ENCODE assay signal across 19 cellular contexts in genomic region chr14:71625175-71625574, GRCh38.
DNase-seq lines count a peak whose midpoint lies in the region; ATAC-seq, FAIRE-seq and TF ChIP-seq lines count a peak whose summit lies in the region.
"Had no signal": no experiment of that assay in that cellular context is flagged by ENCODE, and none has a peak within 500 bp of the region (broad histone marks: within the 10 kb centered on the region; RNA-seq: fewer than 3 reads in every experiment).

No MANE protein-coding gene starts in this region.

- H3K79me2 ChIP-seq in K562 (ENCODE audit: control insufficient read depth, insufficient read depth, low read length), result no peaks in the 10 kb centered on the region
- peaks cover 7% of the 10 kb centered on the region for H3K79me2 ChIP-seq in smooth muscle cell (ENCODE audit: low read depth)
- peaks cover 43% of the 10 kb centered on the region for H3K79me2 ChIP-seq in osteoblast (ENCODE audit: insufficient read depth, low read length)

- CTCF ChIA-PET in MCF 10A (lab: Yijun Ruan, JAX), result no interaction called here
- CTCF ChIA-PET in K562 (lab: Yijun Ruan, JAX; ENCODE audit: low intra/inter-chr PET ratio), result no interaction called here

- ATAC-seq in K562 (no peak), HG03469 (IDR thresholded peaks at IDR 0.05; ENCODE audit: unreplicated experiment) (no peak)

- H3K4me2 ChIP-seq in K562 (ENCODE audit: insufficient read depth, low read length) (no peak overlapping the region), smooth muscle cell (peak overlapping the region; percentile 73), osteoblast (ENCODE audit: insufficient read depth, low read length) (no peak overlapping the region)

- intact Hi-C loops in MCF 10A (cut with micrococcal nuclease), result no loop called here
- intact Hi-C loops in breast epithelium (cut with DNase I; ENCODE audit: low total_unique reads), result no loop called here
- intact Hi-C loops in K562 (cut with micrococcal nuclease), result no loop called here

- BruUV-seq in MCF 10A (replicated peaks; lab: Mats Ljungman, UMichigan) (no TSS peak), K562 (replicated peaks; lab: Mats Ljungman, UMichigan) (no TSS peak)

- 100% methylated on average over 1 of the region's 6 CpGs for WGBS in K562 (ENCODE audit: insufficient coverage, low coverage, missing lambda C conversion rate)
- 82% methylated on average over 6 of the region's 6 CpGs for WGBS in smooth muscle cell (ENCODE audit: low lambda C conversion rate)

- no peak overlapping the region for H3K4me3 Mint-ChIP-seq in MCF 10A (ENCODE audit: unreplicated experiment)

- in situ Hi-C loops in K562 (cut with MboI), result no loop called here

- no peak for FAIRE-seq in K562 (lab: Jason Lieb, UNC)
- FAIRE-seq: GM12892, H1, RCC 7860 had no signal

- TF ChIP-seq CTCF in MCF 10A (IDR thresholded peaks at IDR 0.05; ENCODE audit: unreplicated experiment), result no peak
- no peak for TF ChIP-seq CTCF in breast epithelium (IDR thresholded peaks at IDR 0.05)
- TF ChIP-seq CTCF in K562 (IDR thresholded peaks at IDR 0.05 in 2 of 3, conservative IDR thresholded peaks at IDR 0.05 in 1 of 3; ENCODE audit: insufficient read depth in 2 of 3, low read depth in 1 of 3, low read length in 3 of 3), result no peak
- TF ChIP-seq CTCF in smooth muscle cell (IDR thresholded peaks at IDR 0.05; ENCODE audit: borderline replicate concordance, insufficient read depth, poor library complexity, severe bottlenecking), result no peak
- no peak for TF ChIP-seq CTCF in osteoblast (IDR thresholded peaks at IDR 0.05; ENCODE audit: extremely low read depth, low read depth, low read length)

- no peak for TF ChIP-seq RAD21 in K562 (CRISPR knock-in tag; conservative IDR thresholded peaks at IDR 0.05 in 1 of 2, IDR thresholded peaks at IDR 0.05 in 1 of 2)

- H2AFZ ChIP-seq in K562 (ENCODE audit: low read depth, low read length) (no peak overlapping the region), smooth muscle cell (ENCODE audit: low read depth) (no peak overlapping the region), osteoblast (ENCODE audit: low read length) (no peak overlapping the region)

- TF ChIP-seq POLR2A in breast epithelium (IDR thresholded peaks at IDR 0.05) (no peak), K562 (conservative IDR thresholded peaks at IDR 0.05) (no peak)

- H3K27ac Mint-ChIP-seq in MCF 10A (ENCODE audit: low read depth, unreplicated experiment), result no peak overlapping the region

- no peaks in the 10 kb centered on the region for H3K36me3 ChIP-seq in breast epithelium
- no peaks in the 10 kb centered on the region for H3K36me3 ChIP-seq in K562 (ENCODE audit: control insufficient read depth, insufficient read depth, low read length)
- H3K36me3 ChIP-seq in smooth muscle cell (ENCODE audit: low read depth), result peaks cover 6% of the 10 kb centered on the region
- peaks cover 40% of the 10 kb centered on the region for H3K36me3 ChIP-seq in osteoblast (ENCODE audit: insufficient read depth, low read length)

- H4K20me1 ChIP-seq in K562 (replicated peaks; ENCODE audit: control insufficient read depth, insufficient read depth, low read length) (no peaks in the 10 kb centered on the region), smooth muscle cell (ENCODE audit: low read depth) (no peaks in the 10 kb centered on the region), osteoblast (ENCODE audit: insufficient read depth, low read length) (no peaks in the 10 kb centered on the region)

- H3F3A ChIP-seq in smooth muscle cell (ENCODE audit: low read depth), result peaks cover 18% of the 10 kb centered on the region

- H3K9me3 Mint-ChIP-seq in MCF 10A (ENCODE audit: unreplicated experiment), result no peaks in the 10 kb centered on the region

- no peak overlapping the region for H3K4me3 ChIP-seq in breast epithelium
- H3K4me3 ChIP-seq in K562, result no peak overlapping the region
- H3K4me3 ChIP-seq in smooth muscle cell, result no peak overlapping the region
- H3K4me3 ChIP-seq in osteoblast (ENCODE audit: insufficient read depth, low read length), result no peak overlapping the region

- DNase-seq in MCF 10A (ENCODE audit: unreplicated experiment), result peak; percentile 33
- no peak for DNase-seq in breast epithelium (ENCODE audit: low spot score in 2 of 2)
- peak; percentile 56 for DNase-seq in NOMO-1 treated with DMSO at 0.1 percent for 48 hours (lab: John Stamatoyannopoulos, UW; ENCODE audit: unreplicated experiment)
- DNase-seq in K562 (ENCODE audit: extremely low read depth in 1 of 4, low spot score in 3 of 4), result no peak
- no peak for DNase-seq in smooth muscle cell (lab: John Stamatoyannopoulos, UW; ENCODE audit: unreplicated experiment)
- DNase-seq in NCI-H2196 (lab: John Stamatoyannopoulos, UW; ENCODE audit: unreplicated experiment), result no peak
- DNase-seq in osteoblast (ENCODE audit: insufficient read length, low spot score, missing footprints), result no peak
- DNase-seq: MM.1S, NCI-H1436, NCI-H2029, NCI-H2171 treated with DMSO at 0.1 percent for 48 hours, NCI-H510A, SHP77, SW 1271 had no signal

- no peak for TF ChIP-seq EP300 in K562 (IDR thresholded peaks at IDR 0.05; ENCODE audit: low read length)

- H3K9me3 ChIP-seq in breast epithelium (no peaks in the 10 kb centered on the region), K562 (replicated peaks; ENCODE audit: control insufficient read depth, insufficient read depth, low read depth, low read length) (no peaks in the 10 kb centered on the region), smooth muscle cell (replicated peaks; ENCODE audit: low read depth) (no peaks in the 10 kb centered on the region), osteoblast (ENCODE audit: low read depth, low read length) (no peaks in the 10 kb centered on the region)

- no peak overlapping the region for H3K9ac ChIP-seq in K562 (ENCODE audit: insufficient read depth in 1 of 2, low read depth in 2 of 2, low read length in 2 of 2)
- H3K9ac ChIP-seq in smooth muscle cell (ENCODE audit: low read depth), result no peak overlapping the region

- POLR2A ChIA-PET in MCF 10A (lab: Yijun Ruan, JAX) (interaction anchor here (0.6 to 1.3 kb wide), 2 partner anchors 9 to 11 kb away, joined by 3 to 6 read pairs; no protein-coding TSS in a partner anchor), K562 (lab: Yijun Ruan, JAX) (no interaction called here)

- H3K27ac ChIP-seq in breast epithelium, result no peak overlapping the region
- no peak overlapping the region for H3K27ac ChIP-seq in K562 (ENCODE audit: extremely low read depth, low read depth, low read length)
- H3K27ac ChIP-seq in smooth muscle cell (ENCODE audit: low read depth), result peak overlapping the region; percentile 92
- no peak overlapping the region for H3K27ac ChIP-seq in osteoblast (ENCODE audit: low read depth, low read length)
- H3K27ac ChIP-seq: C4-2B had no signal

- peaks cover 21% of the 10 kb centered on the region for H3K36me3 Mint-ChIP-seq in MCF 10A (ENCODE audit: insufficient read depth, unreplicated experiment)

- H3K27me3 ChIP-seq in breast epithelium, result no peaks in the 10 kb centered on the region
- H3K27me3 ChIP-seq in K562 (ENCODE audit: control insufficient read depth in 2 of 2, insufficient read depth in 2 of 2, low read length in 2 of 2), result no peaks in the 10 kb centered on the region
- H3K27me3 ChIP-seq in smooth muscle cell (ENCODE audit: low read depth), result no peaks in the 10 kb centered on the region
- no peaks in the 10 kb centered on the region for H3K27me3 ChIP-seq in osteoblast (ENCODE audit: insufficient read depth, low read length)

- H3K9me1 ChIP-seq in K562 (ENCODE audit: control insufficient read depth, insufficient read depth, low read length), result no peaks in the 10 kb centered on the region

- H3K4me1 Mint-ChIP-seq in MCF 10A (ENCODE audit: insufficient read depth, unreplicated experiment), result peaks cover 15% of the 10 kb centered on the region

- H3K27me3 Mint-ChIP-seq in MCF 10A (ENCODE audit: insufficient read depth, unreplicated experiment), result no peaks in the 10 kb centered on the region

- H3K4me1 ChIP-seq in breast epithelium (no peaks in the 10 kb centered on the region), K562 (replicated peaks in 1 of 2; ENCODE audit: control insufficient read depth in 2 of 2, insufficient read depth in 2 of 2, low read length in 2 of 2) (no peaks in the 10 kb centered on the region; a peak in 1 of 5 replicates), smooth muscle cell (ENCODE audit: low read depth) (peaks cover 24% of the 10 kb centered on the region), osteoblast (ENCODE audit: insufficient read depth, low read length) (peaks cover 39% of the 10 kb centered on the region)

TF ChIP-seq in K562, 482 proteins besides CTCF, POLR2A, EP300 and RAD21:
- TF ChIP-seq CEBPB (tag; IDR thresholded peaks at IDR 0.05), result peak; percentile 32; the same call in 1 of the 2 replicates
- TF ChIP-seq ZBTB33 (CRISPR knock-in tag; IDR thresholded peaks at IDR 0.05), result peak; percentile 45; the same call in 1 of the 2 replicates
- no peak for TF ChIP-seq STAT5A (IDR thresholded peaks at IDR 0.05; ENCODE audit: borderline replicate concordance, low read length)

Comparison
In these comparisons a context has a peak if more than half of its experiments do, and no peak if none do; other contexts are left out.
1. DNase-seq: peak in MCF 10A (single experiment) and NOMO-1 treated with DMSO at 0.1 percent for 48 hours (single experiment); none in breast epithelium (0 of 2), K562 (0 of 4), smooth muscle cell (single experiment), NCI-H2196 (single experiment) and osteoblast (single experiment).